Comparison of ENCODE assay signal across 24 cellular contexts in genomic region chr7:66403562-66403961, GRCh38.
"Had no signal": no experiment of that assay in that cellular context is flagged by ENCODE, and none has a peak within 500 bp of the region (broad histone marks: within the 10 kb centered on the region; RNA-seq: fewer than 3 reads in every experiment).

No MANE protein-coding gene starts in this region.

- H3K9me3 ChIP-seq: MG63, Peyer's patch, SJCRH30 had no signal

- H2AFZ ChIP-seq: PC-9 had no signal

- H3K27ac ChIP-seq: HL-60, PC-9, Peyer's patch, SJCRH30 had no signal

- H3K4me3 ChIP-seq: MG63, PC-9, Peyer's patch, SJCRH30 had no signal

- DNase-seq: Karpas-422, KG1, MG63, NCI-H1092 treated with DMSO at 0.1 percent for 48 hours, NCI-H1436, NCI-H187, NCI-H2029, NCI-H2081 treated with DMSO at 0.1 percent for 48 hours, NCI-H2171, NCI-H226, NCI-H446, NCI-H510A, NCI-H524 treated with DMSO at 0.1 percent for 48 hours, NCI-H69, NCI-H774, OCI-M1, PC-9, Peyer's patch, SHP77 treated with DMSO at 0.1 percent for 48 hours, SJCRH30, T-helper 1 cell had no signal

- H3K36me3 ChIP-seq: MG63, SJCRH30 had no signal

- H3K4me2 ChIP-seq: PC-9 had no signal

- H3K4me1 ChIP-seq: Peyer's patch, SJCRH30 had no signal

- H3K27me3 ChIP-seq: MG63, Peyer's patch, SJCRH30 had no signal

- ATAC-seq: Right ventricle myocardium inferior, SK-N-SH treated with all-trans-retinoic acid at 6 μM for 48 hours had no signal
